14 cellular contexts compared by ENCODE assay signal in the genomic region with DNA sequence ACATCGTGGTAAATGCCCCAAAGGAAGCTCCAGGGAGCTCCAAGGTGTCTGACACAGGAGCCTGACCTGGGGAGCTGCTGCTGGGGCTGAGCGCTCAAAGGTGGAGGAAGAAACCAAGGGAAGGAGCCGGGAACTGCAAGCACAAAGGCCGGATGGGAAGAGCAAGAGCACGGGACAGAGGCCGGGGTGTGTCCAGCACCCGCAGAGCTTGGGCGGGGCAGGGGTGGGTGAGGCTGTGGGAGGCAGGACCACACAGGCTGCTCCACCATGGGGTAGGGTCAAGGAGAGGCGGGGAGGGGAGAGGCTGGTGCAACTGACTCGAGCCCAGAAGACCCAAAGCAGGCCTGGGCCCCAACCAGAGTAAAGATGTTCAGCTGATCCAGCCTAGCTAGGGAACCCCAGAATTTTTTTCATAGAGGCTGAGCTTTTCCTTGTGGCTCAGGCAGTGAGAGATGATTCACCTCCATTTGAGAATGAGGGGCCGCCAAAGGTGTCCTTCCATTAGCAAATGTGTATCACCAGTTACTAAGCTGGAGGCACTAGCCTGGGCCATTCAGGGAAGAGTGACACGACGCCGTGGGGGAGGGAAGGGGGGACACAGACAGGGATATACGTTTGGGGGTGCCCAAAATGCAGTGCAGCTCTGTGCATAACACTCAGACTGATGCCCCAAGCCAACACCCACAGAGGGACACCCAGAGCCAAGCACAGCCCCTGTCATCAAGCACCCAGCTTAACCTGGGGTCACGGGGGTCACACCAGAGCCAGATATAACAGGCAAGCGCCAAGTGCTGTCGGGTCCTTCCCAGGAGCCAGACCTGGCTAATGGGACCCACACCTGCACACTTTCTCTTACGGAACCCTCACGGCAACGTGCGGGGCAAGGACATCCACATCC. TPM values are rescaled to one million over a fixed set of nuclear protein-coding genes. Genes with fewer than 3 reads are reported as not detected.
DNase-seq lines count a peak whose midpoint lies in the region; ATAC-seq and TF ChIP-seq lines count a peak whose summit lies in the region.
"Had no signal": no experiment of that assay in that cellular context is flagged by ENCODE, and none has a peak within 500 bp of the region (broad histone marks: within the 10 kb centered on the region; RNA-seq: fewer than 3 reads in every experiment).

No MANE protein-coding gene starts in this region.

- H4K20me1 ChIP-seq in MM.1S (ENCODE audit: insufficient read depth, low read length) = no peaks in the 10 kb centered on the region

- H3K4me1 Mint-ChIP-seq in activated naive CD8-positive, alpha-beta T cell treated with anti-CD3 and anti-CD28 coated beads, Interleukin-2, amount 10 ng/mL, durations not matched to agents 7 days and 5 days = peaks cover 14% of the 10 kb centered on the region
- H3K4me1 Mint-ChIP-seq in activated naive CD8-positive, alpha-beta T cell treated with anti-CD3 and anti-CD28 coated beads for 36 hours = peaks cover 14% of the 10 kb centered on the region
- peaks cover 16% of the 10 kb centered on the region for H3K4me1 Mint-ChIP-seq in activated T-cell treated with anti-CD3 and anti-CD28 coated beads, Interleukin-2, amount 50 U/mL, for 4 hours (ENCODE audit: low read depth)

- H3K4me2 ChIP-seq in neuronal stem cell (ENCODE audit: insufficient read depth, low read length, poor library complexity, severe bottlenecking) = no peak overlapping the region
- no peak overlapping the region for H3K4me2 ChIP-seq in MM.1S (ENCODE audit: low read depth, low read length)

- TF ChIP-seq POLR2A in esophagus squamous epithelium (IDR thresholded peaks at IDR 0.05) = no peak

- H3F3A ChIP-seq in MM.1S (ENCODE audit: insufficient read depth, low read length) = no peaks in the 10 kb centered on the region

- H3K27me3 ChIP-seq in esophagus squamous epithelium (no peaks in the 10 kb centered on the region), neuronal stem cell (ENCODE audit: control insufficient read depth in 3 of 3, insufficient read depth in 3 of 3, low read depth in 1 of 3, low read length in 3 of 3) (no peaks in the 10 kb centered on the region), MM.1S (replicated peaks; ENCODE audit: insufficient read depth, low read length) (no peaks in the 10 kb centered on the region)

- no peaks in the 10 kb centered on the region for H3K36me3 Mint-ChIP-seq in activated naive CD8-positive, alpha-beta T cell treated with anti-CD3 and anti-CD28 coated beads, Interleukin-2, amount 10 ng/mL, durations not matched to agents 7 days and 5 days
- no peaks in the 10 kb centered on the region for H3K36me3 Mint-ChIP-seq in activated naive CD8-positive, alpha-beta T cell treated with anti-CD3 and anti-CD28 coated beads for 36 hours
- H3K36me3 Mint-ChIP-seq in activated T-cell treated with anti-CD3 and anti-CD28 coated beads, Interleukin-2, amount 50 U/mL, for 4 hours (ENCODE audit: insufficient read depth) = no peaks in the 10 kb centered on the region
- H3K36me3 Mint-ChIP-seq: activated naive CD4-positive, alpha-beta T cell treated with anti-CD3 and anti-CD28 coated beads, Interleukin-2, amount 50 U/mL, for 24 hours had no signal

- H3K27me3 Mint-ChIP-seq in activated naive CD8-positive, alpha-beta T cell treated with anti-CD3 and anti-CD28 coated beads, Interleukin-2, amount 10 ng/mL, durations not matched to agents 7 days and 5 days = no peaks in the 10 kb centered on the region
- H3K27me3 Mint-ChIP-seq in activated naive CD8-positive, alpha-beta T cell treated with anti-CD3 and anti-CD28 coated beads for 36 hours = no peaks in the 10 kb centered on the region
- no peaks in the 10 kb centered on the region for H3K27me3 Mint-ChIP-seq in activated T-cell treated with anti-CD3 and anti-CD28 coated beads, Interleukin-2, amount 50 U/mL, for 4 hours (ENCODE audit: low read depth)
- H3K27me3 Mint-ChIP-seq: activated CD4-positive, alpha-beta T cell treated with anti-CD3 and anti-CD28 coated beads, Interleukin-2, amount 10 ng/mL, durations not matched to agents 24 days and 14 days; activated naive CD4-positive, alpha-beta T cell treated with anti-CD3 and anti-CD28 coated beads, Interleukin-2, amount 50 U/mL, for 24 hours had no signal

- POLR2A ChIA-PET in activated naive CD8-positive, alpha-beta T cell treated with anti-CD3 and anti-CD28 coated beads, Interleukin-2, amount 10 ng/mL, durations not matched to agents 7 days and 5 days (lab: Charles Lee) = interaction anchor here (1.6 to 3.6 kb wide), 4 partner anchors 9 to 88 kb away, joined by 4 to 33 read pairs (median 8); a partner anchor contains a TSS

- H3K4me3 ChIP-seq in esophagus squamous epithelium (no peak overlapping the region), neuronal stem cell (ENCODE audit: low read length in 2 of 2) (no peak overlapping the region), MM.1S (ENCODE audit: low read length) (no peak overlapping the region)

- ATAC-seq in activated naive CD8-positive, alpha-beta T cell treated with anti-CD3 and anti-CD28 coated beads, Interleukin-2, amount 10 ng/mL, durations not matched to agents 7 days and 5 days (ENCODE audit: low read depth) = no peak
- ATAC-seq in activated T-cell treated with anti-CD3 and anti-CD28 coated beads, Interleukin-2, amount 50 U/mL, for 4 hours = no peak

- H3K79me2 ChIP-seq in MM.1S (ENCODE audit: low read length) = no peaks in the 10 kb centered on the region

- peaks cover 26% of the 10 kb centered on the region for H3K79me1 ChIP-seq in neuronal stem cell (ENCODE audit: low read depth, low read length)

- H3K9ac ChIP-seq in neuronal stem cell (ENCODE audit: low read depth, low read length, poor library complexity) (peak overlapping the region; percentile 9), MM.1S (ENCODE audit: low read length) (no peak overlapping the region)

- H3K18ac ChIP-seq in neuronal stem cell (ENCODE audit: low read length) = no peak overlapping the region

- H2BK12ac ChIP-seq in neuronal stem cell (ENCODE audit: low read length) = no peak overlapping the region

- no peak overlapping the region for H4K8ac ChIP-seq in neuronal stem cell (ENCODE audit: low read depth, low read length)

- TF ChIP-seq CTCF in esophagus squamous epithelium (IDR thresholded peaks at IDR 0.05) (no peak), MM.1S (IDR thresholded peaks at IDR 0.05; ENCODE audit: low read length) (no peak)

- H2BK120ac ChIP-seq in neuronal stem cell (ENCODE audit: low read depth, low read length) = no peak overlapping the region

- peak overlapping the region; percentile 69 for H3K23ac ChIP-seq in neuronal stem cell (ENCODE audit: low read depth, low read length, poor library complexity)

- H2BK5ac ChIP-seq in neuronal stem cell (ENCODE audit: low read length) = no peak overlapping the region

- H3K9me3 Mint-ChIP-seq in activated naive CD8-positive, alpha-beta T cell treated with anti-CD3 and anti-CD28 coated beads, Interleukin-2, amount 10 ng/mL, durations not matched to agents 7 days and 5 days = no peaks in the 10 kb centered on the region
- H3K9me3 Mint-ChIP-seq in activated naive CD8-positive, alpha-beta T cell treated with anti-CD3 and anti-CD28 coated beads for 36 hours = no peaks in the 10 kb centered on the region
- no peaks in the 10 kb centered on the region for H3K9me3 Mint-ChIP-seq in activated T-cell treated with anti-CD3 and anti-CD28 coated beads, Interleukin-2, amount 50 U/mL, for 4 hours
- H3K9me3 Mint-ChIP-seq: activated CD4-positive, alpha-beta T cell treated with anti-CD3 and anti-CD28 coated beads, Interleukin-2, amount 10 ng/mL, durations not matched to agents 24 days and 14 days; activated naive CD4-positive, alpha-beta T cell treated with anti-CD3 and anti-CD28 coated beads, Interleukin-2, amount 50 U/mL, for 24 hours had no signal

- H3K27ac ChIP-seq in esophagus squamous epithelium (peak overlapping the region; percentile 13 to 87 (median 66)), neuronal stem cell (replicated peaks; ENCODE audit: low read length) (no peak overlapping the region), MM.1S (ENCODE audit: low read length) (no peak overlapping the region)

- peaks cover 0 to 8% (median 0%) of the 10 kb centered on the region in 3 donors for H3K36me3 ChIP-seq in esophagus squamous epithelium
- H3K36me3 ChIP-seq in neuronal stem cell (replicated peaks in 1 of 2; ENCODE audit: control insufficient read depth in 2 of 2, insufficient read depth in 2 of 2, low read length in 2 of 2) = peaks cover 21 to 58% of the 10 kb centered on the region in 2 donors
- H3K36me3 ChIP-seq in MM.1S (replicated peaks; ENCODE audit: insufficient read depth, low read length) = no peaks in the 10 kb centered on the region

- H3K4me3 Mint-ChIP-seq in activated naive CD8-positive, alpha-beta T cell treated with anti-CD3 and anti-CD28 coated beads, Interleukin-2, amount 10 ng/mL, durations not matched to agents 7 days and 5 days = no peak overlapping the region
- H3K4me3 Mint-ChIP-seq in activated naive CD8-positive, alpha-beta T cell treated with anti-CD3 and anti-CD28 coated beads for 36 hours = no peak overlapping the region
- no peak overlapping the region for H3K4me3 Mint-ChIP-seq in activated T-cell treated with anti-CD3 and anti-CD28 coated beads, Interleukin-2, amount 50 U/mL, for 4 hours
- H3K4me3 Mint-ChIP-seq: activated CD4-positive, alpha-beta T cell treated with anti-CD3 and anti-CD28 coated beads, Interleukin-2, amount 10 ng/mL, durations not matched to agents 24 days and 14 days; activated naive CD4-positive, alpha-beta T cell treated with anti-CD3 and anti-CD28 coated beads, Interleukin-2, amount 50 U/mL, for 24 hours had no signal

- WGBS in esophagus squamous epithelium, 2 donors = 33 to 51% methylated on average over 12 to 21 of the region's 22 CpGs
- no CpG with 5 or more reads among the region's 22 CpGs for WGBS in neuronal stem cell (ENCODE audit: extremely low coverage in 2 of 2, insufficient read length in 2 of 2, insufficient replicate concordance in 1 of 2), 2 donors

- H3K9me3 ChIP-seq in esophagus squamous epithelium (no peaks in the 10 kb centered on the region), neuronal stem cell (replicated peaks in 1 of 2; ENCODE audit: control insufficient read depth in 2 of 2, insufficient read depth in 1 of 2, low read depth in 1 of 2, low read length in 2 of 2) (peaks cover 6 to 12% of the 10 kb centered on the region in 2 donors), MM.1S (replicated peaks; ENCODE audit: insufficient read depth, low read length) (no peaks in the 10 kb centered on the region)

- no peak overlapping the region for H4K91ac ChIP-seq in neuronal stem cell (ENCODE audit: low read depth, low read length, poor library complexity)

- peak overlapping the region; percentile 38 for H3K27ac Mint-ChIP-seq in activated naive CD8-positive, alpha-beta T cell treated with anti-CD3 and anti-CD28 coated beads, Interleukin-2, amount 10 ng/mL, durations not matched to agents 7 days and 5 days
- no peak overlapping the region for H3K27ac Mint-ChIP-seq in activated naive CD8-positive, alpha-beta T cell treated with anti-CD3 and anti-CD28 coated beads for 36 hours
- H3K27ac Mint-ChIP-seq: activated CD4-positive, alpha-beta T cell treated with anti-CD3 and anti-CD28 coated beads, Interleukin-2, amount 10 ng/mL, durations not matched to agents 24 days and 14 days; activated naive CD4-positive, alpha-beta T cell treated with anti-CD3 and anti-CD28 coated beads, Interleukin-2, amount 50 U/mL, for 24 hours had no signal

- peaks cover 37 to 83% (median 78%) of the 10 kb centered on the region in 3 donors for H3K4me1 ChIP-seq in esophagus squamous epithelium
- peaks cover 0 to 6% of the 10 kb centered on the region in 2 donors for H3K4me1 ChIP-seq in neuronal stem cell (ENCODE audit: control insufficient read depth in 2 of 2, insufficient read depth in 1 of 2, low read depth in 1 of 2, low read length in 2 of 2)
- H3K4me1 ChIP-seq in MM.1S (ENCODE audit: low read length) = no peaks in the 10 kb centered on the region

- DNase-seq in activated naive CD8-positive, alpha-beta T cell treated with anti-CD3 and anti-CD28 coated beads, Interleukin-2, amount 10 ng/mL, durations not matched to agents 7 days and 5 days = no peak
- no peak for DNase-seq in activated naive CD8-positive, alpha-beta T cell treated with anti-CD3 and anti-CD28 coated beads for 36 hours
- DNase-seq in esophagus squamous epithelium (lab: John Stamatoyannopoulos, UW) (no peak), neuronal stem cell (ENCODE audit: low spot score) (no peak), amniotic stem cell (lab: John Stamatoyannopoulos, UW) (no peak), NOMO-1 (lab: John Stamatoyannopoulos, UW; ENCODE audit: unreplicated experiment in 2 of 2) (no peak), MM.1S (no peak)
- no peak for DNase-seq in activated T-cell treated with anti-CD3 and anti-CD28 coated beads, Interleukin-2, amount 50 U/mL, for 4 hours
- DNase-seq: activated CD4-positive, alpha-beta T cell treated with anti-CD3 and anti-CD28 coated beads, Interleukin-2, amount 10 ng/mL, durations not matched to agents 24 days and 14 days; GDM1; NCI-H2107; stimulated activated CD8-positive, alpha-beta memory T cell treated with anti-CD3 and anti-CD28 coated beads, Interleukin-4, amount 100 ng/mL, for 48 hours had no signal

- no peak overlapping the region for H2AK5ac ChIP-seq in neuronal stem cell (ENCODE audit: low read depth, low read length)

- no peak overlapping the region for H3K4ac ChIP-seq in neuronal stem cell (ENCODE audit: low read length)

- H3K14ac ChIP-seq in neuronal stem cell (ENCODE audit: low read length) = no peak overlapping the region

- no peaks in the 10 kb centered on the region for H3K9me2 ChIP-seq in MM.1S (replicated peaks; ENCODE audit: insufficient read depth, low read length)

- intact Hi-C loops in esophagus squamous epithelium (cut with DNase I) = no loop called here

- H2BK15ac ChIP-seq in neuronal stem cell (ENCODE audit: low read length) = no peak overlapping the region

- H2AFZ ChIP-seq in neuronal stem cell (ENCODE audit: low read length) (no peak overlapping the region), MM.1S (ENCODE audit: low read length) (no peak overlapping the region)

RNA-seq across cellular contexts. Expression of gene TLDC2, which starts 21.3 kb away (rescaled TPM):
- total RNA-seq in activated naive CD8-positive, alpha-beta T cell treated with anti-CD3 and anti-CD28 coated beads, Interleukin-2, amount 10 ng/mL, durations not matched to agents 7 days and 5 days = not detected
- not detected for total RNA-seq in activated naive CD8-positive, alpha-beta T cell treated with anti-CD3 and anti-CD28 coated beads for 36 hours
- total RNA-seq in esophagus squamous epithelium = 1 to 10 TPM in 1 of 4 donors, under 1 TPM in 1, not detected in 2; 0.53 to 1.1 TPM
- polyA plus RNA-seq in neuronal stem cell (2013, experiment 1 of 2) = 0.99 TPM
- polyA plus RNA-seq in neuronal stem cell (2013, experiment 2 of 2) = 1.00 TPM
- total RNA-seq in activated T-cell treated with anti-CD3 and anti-CD28 coated beads, Interleukin-2, amount 50 U/mL, for 4 hours = not detected
- total RNA-seq: activated CD4-positive, alpha-beta T cell treated with anti-CD3 and anti-CD28 coated beads, Interleukin-2, amount 10 ng/mL, durations not matched to agents 24 days and 14 days; endothelial cell of umbilical vein had no signal
- polyA plus RNA-seq: endothelial cell of umbilical vein had no signal

Comparison
In these comparisons a context has a peak if more than half of its experiments do, and no peak if none do; other contexts are left out.
1. H3K27ac ChIP-seq: peak in esophagus squamous epithelium (4 of 4); none in neuronal stem cell (single experiment) and MM.1S (single experiment).